Comparison of ENCODE assay signal across 14 cellular contexts in genomic region chr7:105963038-105963667, GRCh38. TPM values are rescaled to one million over a fixed set of nuclear protein-coding genes. Genes with fewer than 3 reads are reported as not detected.
DNase-seq lines count a peak whose midpoint lies in the region; ATAC-seq and TF ChIP-seq lines count a peak whose summit lies in the region.
"Had no signal": no experiment of that assay in that cellular context is flagged by ENCODE, and none has a peak within 500 bp of the region (broad histone marks: within the 10 kb centered on the region; RNA-seq: fewer than 3 reads in every experiment).

TSS of gene CDHR3 (plus strand) at chr7:105963264. CDS start at chr7:105963319, 55 bp downstream.

- DNase-seq in heart left ventricle (no peak), right cardiac atrium (no peak), T-cell (no peak), lung (ENCODE audit: low spot score) (peak; percentile 45), transverse colon (no peak), epidermal melanocyte (ENCODE audit: insufficient read length, low spot score) (no peak), NCI-H1436 (lab: John Stamatoyannopoulos, UW) (no peak)
- DNase-seq: activated CD4-positive, alpha-beta T cell treated with anti-CD3 and anti-CD28 coated beads, Interleukin-2, amount 50 U/mL, for 1 hour; effector memory CD4-positive, alpha-beta T cell; NCI-H2171 treated with DMSO at 0.1 percent for 48 hours; PC-9 had no signal

- in situ Hi-C loops in transverse colon (cut with MboI; ENCODE audit: low pct_ligation_motif_present in 1 of 4, low pct_unique_long_range_greater_than_20kb in 1 of 4, low sequenced_read_pairs in 3 of 4): no loop called here

- no peaks in the 10 kb centered on the region for H3K27me3 Mint-ChIP-seq in T-cell

- no peak for TF ChIP-seq EP300 in transverse colon (IDR thresholded peaks at IDR 0.05; ENCODE audit: low read depth)

- H3K27me3 ChIP-seq in heart left ventricle (no peaks in the 10 kb centered on the region), right cardiac atrium (ENCODE audit: control insufficient read depth, insufficient read depth) (no peaks in the 10 kb centered on the region), lung (ENCODE audit: control insufficient read depth, insufficient read depth) (no peaks in the 10 kb centered on the region), transverse colon (no peaks in the 10 kb centered on the region)

- H3K9me3 ChIP-seq in heart left ventricle: no peaks in the 10 kb centered on the region
- no peaks in the 10 kb centered on the region for H3K9me3 ChIP-seq in right cardiac atrium (ENCODE audit: control insufficient read depth, low read length)
- no peaks in the 10 kb centered on the region for H3K9me3 ChIP-seq in lung (ENCODE audit: control insufficient read depth in 2 of 2, insufficient read depth in 1 of 2, low read length in 1 of 2)
- no peaks in the 10 kb centered on the region for H3K9me3 ChIP-seq in transverse colon
- H3K9me3 ChIP-seq: neutrophil had no signal

- 72 to 83% (median 77%) methylated on average over 4 of the region's 4 CpGs for WGBS in heart left ventricle, 4 donors
- WGBS in right cardiac atrium: 84% methylated on average over 4 of the region's 4 CpGs
- WGBS in lung, 2 donors: 71 to 83% methylated on average over 4 of the region's 4 CpGs
- 83% methylated on average over 4 of the region's 4 CpGs; no CpG with 5 or more reads in 1 of the 2 donors for WGBS in transverse colon (ENCODE audit: low coverage in 1 of 2), 2 donors

- H3K4me3 Mint-ChIP-seq in T-cell: no peak within 1 kb of the TSS
- H3K4me3 Mint-ChIP-seq: T-helper 1 cell treated with Interleukin-12 subunit alpha and Interleukin-12 subunit beta and Interleukin-4 antibody, amounts not matched to agents 30 μg/mL and 1 μg/mL, for 36 hours had no signal

- no peaks in the 10 kb centered on the region for H3K36me3 Mint-ChIP-seq in T-cell

- no peaks in the 10 kb centered on the region for H3K9me3 Mint-ChIP-seq in T-cell
- H3K9me3 Mint-ChIP-seq: T-helper 1 cell treated with Interleukin-12 subunit alpha and Interleukin-12 subunit beta and Interleukin-4 antibody, amounts not matched to agents 30 μg/mL and 1 μg/mL, for 36 hours had no signal

- no peak within 1 kb of the TSS for H3K27ac Mint-ChIP-seq in T-cell
- H3K27ac Mint-ChIP-seq: T-helper 1 cell treated with Interleukin-12 subunit alpha and Interleukin-12 subunit beta and Interleukin-4 antibody, amounts not matched to agents 30 μg/mL and 1 μg/mL, for 36 hours had no signal

- POLR2A ChIA-PET in T-cell (lab: Charles Lee): no interaction called here

- ATAC-seq in heart left ventricle (peak; percentile 41 to 98 (median 70)), right cardiac atrium (no peak), T-cell (replicated peaks in 1 of 4) (no peak), lung (ENCODE audit: insufficient read depth, low FRiP score) (peak; percentile 27), GM18505 (IDR thresholded peaks at IDR 0.05; ENCODE audit: unreplicated experiment) (no peak)

- H3K4me1 ChIP-seq in heart left ventricle (no peaks in the 10 kb centered on the region), right cardiac atrium (ENCODE audit: control insufficient read depth, insufficient read depth, low read length) (no peaks in the 10 kb centered on the region), lung (ENCODE audit: control insufficient read depth in 2 of 2, insufficient read depth in 2 of 2, low read length in 2 of 2) (no peaks in the 10 kb centered on the region), transverse colon (no peaks in the 10 kb centered on the region)

- intact Hi-C loops in heart left ventricle (cut with DNase I): no loop called here
- intact Hi-C loops in right cardiac atrium (cut with DNase I): no loop called here
- intact Hi-C loops in transverse colon (cut with DNase I; ENCODE audit: low total_unique reads): no loop called here

- H3K27ac ChIP-seq in heart left ventricle (peak within 1 kb of the TSS in 1 of 12 donors; percentile 11), right cardiac atrium (ENCODE audit: low read length) (no peak within 1 kb of the TSS), lung (ENCODE audit: low read depth in 1 of 2, low read length in 1 of 2) (no peak within 1 kb of the TSS), transverse colon (peak within 1 kb of the TSS in 3 of 4 donors; percentile 12 to 37 (median 13))
- H3K27ac ChIP-seq: neutrophil, PC-9 had no signal

- H3K4me3 ChIP-seq in heart left ventricle: peak within 1 kb of the TSS in 1 of 12 donors; percentile 21
- H3K4me3 ChIP-seq in right cardiac atrium (ENCODE audit: low read length): no peak within 1 kb of the TSS
- no peak within 1 kb of the TSS for H3K4me3 ChIP-seq in lung
- H3K4me3 ChIP-seq in transverse colon: no peak within 1 kb of the TSS
- H3K4me3 ChIP-seq: PC-9 had no signal

- CTCF ChIA-PET in T-cell (lab: Charles Lee): interaction anchor here in 1 of 2 donors (0.5 kb wide), 1 partner anchor 305 kb away, joined by 3 read pairs; no protein-coding TSS in a partner anchor

- no peak for TF ChIP-seq POLR2A in heart left ventricle (IDR thresholded peaks at IDR 0.05)
- no peak for TF ChIP-seq POLR2A in transverse colon (IDR thresholded peaks at IDR 0.05)
- TF ChIP-seq POLR2A in GM18505 (IDR thresholded peaks at IDR 0.05; ENCODE audit: borderline replicate concordance, extremely low read depth, insufficient read depth, insufficient read length): no peak

- H3K36me3 ChIP-seq in heart left ventricle: no peaks in the 10 kb centered on the region
- H3K36me3 ChIP-seq in lung (ENCODE audit: control insufficient read depth in 2 of 2, insufficient read depth in 2 of 2, low read length in 2 of 2): no peaks in the 10 kb centered on the region
- no peaks in the 10 kb centered on the region for H3K36me3 ChIP-seq in transverse colon
- H3K36me3 ChIP-seq: neutrophil had no signal

- H3K4me1 Mint-ChIP-seq in T-cell: no peaks in the 10 kb centered on the region

- no peak for TF ChIP-seq CTCF in heart left ventricle (IDR thresholded peaks at IDR 0.05)
- no peak for TF ChIP-seq CTCF in lung (IDR thresholded peaks at IDR 0.05; ENCODE audit: control extremely low read depth, extremely low read depth)
- TF ChIP-seq CTCF in transverse colon (IDR thresholded peaks at IDR 0.05): no peak

RNA-seq across cellular contexts. Expression of gene CDHR3, which starts in this region (rescaled TPM):
- total RNA-seq in heart left ventricle: 1 to 10 TPM in 8 of 9 donors, under 1 TPM in 1; 0.78 to 4.5 (median 1.4) TPM
- polyA plus RNA-seq in heart left ventricle: 1 to 10 TPM in 1 of 2 donors, under 1 TPM in 1; 0.60 to 6.1 TPM
- total RNA-seq in right cardiac atrium: under 1 TPM; 0.45 to 0.85 (median 0.62) TPM
- polyA plus RNA-seq in right cardiac atrium: 0.86 TPM
- total RNA-seq in T-cell: 10 to 100 TPM; 10.5 to 18.5 (median 14.5) TPM
- total RNA-seq in lung: 10 to 100 TPM; 54.5 to 80.3 TPM
- polyA plus RNA-seq in lung: 10 to 100 TPM; 10.5 to 17.6 TPM
- 10 to 100 TPM in 3 of 4 donors, 1 to 10 TPM in 1; 7.6 to 34.4 (median 29.1) TPM for total RNA-seq in transverse colon

Comparison
In these comparisons a context has a peak if more than half of its experiments do, and no peak if none do; other contexts are left out.
1. ATAC-seq: peak in heart left ventricle (4 of 4) and lung (single experiment); none in right cardiac atrium (0 of 2), T-cell (0 of 4) and GM18505 (single experiment).
2. H3K27ac ChIP-seq: peak in transverse colon (3 of 4); none in right cardiac atrium (single experiment) and lung (0 of 2).